1 cellular context compared by ENCODE assay signal in genomic region chr9:81689343-81690175, GRCh38.
TF ChIP-seq lines count a peak whose summit lies in the region.

TSS of gene TLE1 (minus strand) at chr9:81689547. CDS start at chr9:81688240, 1,307 bp downstream.

TF ChIP-seq in HepG2, 621 proteins besides CTCF, POLR2A, EP300 and RAD21 (continued from another document and continues in another):
- TF ChIP-seq ZNF609 (CRISPR knock-in tag; IDR thresholded peaks at IDR 0.05; ENCODE audit: borderline replicate concordance) (peak; percentile 92), ZNF18 (CRISPR knock-in tag; IDR thresholded peaks at IDR 0.05; ENCODE audit: insufficient replicate concordance) (peak; percentile 79), ZNF264 (CRISPR knock-in tag; IDR thresholded peaks at IDR 0.05) (peak; percentile 54; the same call in 1 of the 2 replicates), ZNF580 (CRISPR knock-in tag; IDR thresholded peaks at IDR 0.05; ENCODE audit: borderline replicate concordance, low read depth) (peak; percentile 90; the same call in 1 of the 2 replicates), MED1 (CRISPR knock-in tag; IDR thresholded peaks at IDR 0.05) (peak; percentile 70; the same call in 1 of the 2 replicates), MTA3 (CRISPR knock-in tag; IDR thresholded peaks at IDR 0.05) (no peak), ZKSCAN5 (CRISPR knock-in tag; IDR thresholded peaks at IDR 0.05) (no peak), ZNF263 (CRISPR knock-in tag; IDR thresholded peaks at IDR 0.05) (peak; percentile 50), ZNF776 (CRISPR knock-in tag; IDR thresholded peaks at IDR 0.05) (no peak; the same call in 1 of the 2 replicates), FOXC1 (CRISPR knock-in tag; IDR thresholded peaks at IDR 0.05; ENCODE audit: borderline replicate concordance) (no peak), ATF3 (CRISPR knock-in tag; IDR thresholded peaks at IDR 0.05) (peak; percentile 28; the same call in 1 of the 2 replicates), ZNF121 (CRISPR knock-in tag; IDR thresholded peaks at IDR 0.05) (peak; percentile 42; the same call in 1 of the 2 replicates), ZNF260 (CRISPR knock-in tag; IDR thresholded peaks at IDR 0.05; ENCODE audit: borderline replicate concordance, low read depth) (no peak), PRDM10 (CRISPR knock-in tag; IDR thresholded peaks at IDR 0.05; ENCODE audit: low read depth) (0 out of 2 replicates have a peak, but pooled peaks have one; percentile 28), FOXM1 (CRISPR knock-in tag; IDR thresholded peaks at IDR 0.05) (0 out of 2 replicates have a peak, but pooled peaks have one; percentile 24), JARID2 (CRISPR knock-in tag; IDR thresholded peaks at IDR 0.05; ENCODE audit: insufficient replicate concordance) (no peak), MAFG (CRISPR knock-in tag; IDR thresholded peaks at IDR 0.05) (0 out of 2 replicates have a peak, but pooled peaks have one; percentile 58), NKX3-1 (CRISPR knock-in tag; IDR thresholded peaks at IDR 0.05) (peak; percentile 68), MLLT10 (CRISPR knock-in tag; IDR thresholded peaks at IDR 0.05) (no peak), ZMAT3 (CRISPR knock-in tag; conservative IDR thresholded peaks at IDR 0.05) (peak; percentile 72; the same call in 1 of the 2 replicates), SNRNP70 (IDR thresholded peaks at IDR 0.05; ENCODE audit: low read depth, low read length) (no peak), REXO4 (CRISPR knock-in tag; IDR thresholded peaks at IDR 0.05; ENCODE audit: borderline replicate concordance) (no peak), THAP9 (CRISPR knock-in tag; IDR thresholded peaks at IDR 0.05; ENCODE audit: borderline replicate concordance) (no peak; the same call in 1 of the 2 replicates), THAP11 (CRISPR knock-in tag; IDR thresholded peaks at IDR 0.05) (peak; percentile 62), ZNF703 (CRISPR knock-in tag; IDR thresholded peaks at IDR 0.05; ENCODE audit: borderline replicate concordance) (no peak), RFXAP (CRISPR knock-in tag; IDR thresholded peaks at IDR 0.05; ENCODE audit: borderline replicate concordance) (peak; percentile 68; the same call in 1 of the 2 replicates), CHD2 (IDR thresholded peaks at IDR 0.05; ENCODE audit: low read depth, low read length) (peak; percentile 12; the same call in 1 of the 2 replicates), ZNF280B (CRISPR knock-in tag; IDR thresholded peaks at IDR 0.05; ENCODE audit: borderline replicate concordance) (0 out of 2 replicates have a peak, but pooled peaks have one; percentile 27), KDM6A (CRISPR knock-in tag; IDR thresholded peaks at IDR 0.05; ENCODE audit: low read depth) (no peak), HMGXB4 (CRISPR knock-in tag; IDR thresholded peaks at IDR 0.05; ENCODE audit: borderline replicate concordance in 1 of 2, low read depth in 1 of 2) (peak; percentile 82 to 83; a peak in 2 of 4 replicates), ZNF30 (CRISPR knock-in tag; IDR thresholded peaks at IDR 0.05) (no peak), TBL1XR1 (IDR thresholded peaks at IDR 0.05; ENCODE audit: borderline replicate concordance, low read length, partially characterized antibody) (peak; percentile 7), SMAD1 (CRISPR knock-in tag; IDR thresholded peaks at IDR 0.05; ENCODE audit: borderline replicate concordance, low read depth) (no peak), TEAD2 (CRISPR knock-in tag; IDR thresholded peaks at IDR 0.05) (0 out of 2 replicates have a peak, but pooled peaks have one; percentile 25), SMYD3 (CRISPR knock-in tag; IDR thresholded peaks at IDR 0.05) (no peak; the same call in 1 of the 2 replicates), ZNF784 (CRISPR knock-in tag; IDR thresholded peaks at IDR 0.05; ENCODE audit: borderline replicate concordance) (no peak), SALL1 (CRISPR knock-in tag; IDR thresholded peaks at IDR 0.05) (peak; percentile 88), ZNF672 (CRISPR knock-in tag; IDR thresholded peaks at IDR 0.05) (no peak), ZNF567 (CRISPR knock-in tag; IDR thresholded peaks at IDR 0.05; ENCODE audit: borderline replicate concordance) (no peak), ZBTB43 (CRISPR knock-in tag; conservative IDR thresholded peaks at IDR 0.05) (peak; percentile 83; the same call in 1 of the 2 replicates), PTBP1 (IDR thresholded peaks at IDR 0.05; ENCODE audit: low read depth, low read length, poor library complexity, severe bottlenecking) (no peak), SMARCC2 (IDR thresholded peaks at IDR 0.05) (no peak)
